20 cellular contexts compared by ENCODE assay signal in the genomic region with DNA sequence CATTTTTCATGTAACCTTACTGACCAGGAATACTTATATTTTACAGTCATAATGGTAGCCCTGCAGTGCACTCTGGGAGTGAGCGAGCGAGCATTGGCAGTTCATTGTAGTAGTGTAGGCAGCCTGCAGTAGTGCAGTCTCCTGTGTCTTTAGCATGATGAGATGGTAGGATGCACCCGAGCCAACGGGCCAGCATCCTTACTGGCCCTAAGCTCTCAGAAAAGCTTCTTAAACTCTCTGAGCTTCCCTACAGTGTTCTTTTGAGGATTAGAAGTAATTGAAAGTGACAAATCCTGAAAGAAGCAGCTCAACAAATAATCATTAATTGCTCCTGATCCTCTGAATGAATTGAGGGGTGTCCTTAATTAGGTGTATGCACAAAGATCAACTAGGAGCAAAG. TPM values are rescaled to one million over a fixed set of nuclear protein-coding genes. Genes with fewer than 3 reads are reported as not detected.
A peak's percentile ranks its signal among the peaks of the same experiment; 100 is the strongest.
DNase-seq lines count a peak whose midpoint lies in the region; ATAC-seq, FAIRE-seq and TF ChIP-seq lines count a peak whose summit lies in the region.
"Had no signal": no experiment of that assay in that cellular context is flagged by ENCODE, and none has a peak within 500 bp of the region (broad histone marks: within the 10 kb centered on the region; RNA-seq: fewer than 3 reads in every experiment).

No MANE protein-coding gene starts in this region.

- H3K4me2 ChIP-seq in A549 (no peak overlapping the region; the same call in 2 of the 3 replicates), neural progenitor cell (peak overlapping the region; percentile 26)
- H3K4me2 ChIP-seq: BLaER1 had no signal

- H3K9me3 ChIP-seq in A549 (no peaks in the 10 kb centered on the region), T-helper 17 cell (ENCODE audit: control insufficient read depth, low read length, poor library complexity, severe bottlenecking) (no peaks in the 10 kb centered on the region), neural progenitor cell (ENCODE audit: low read depth) (no peaks in the 10 kb centered on the region)
- H3K9me3 ChIP-seq: SJSA1 had no signal

- H3K4me3 ChIP-seq in A549 (no peak overlapping the region), neural progenitor cell (no peak overlapping the region)
- H3K4me3 ChIP-seq: BLaER1, SJSA1 had no signal

- H3K4me1 ChIP-seq in A549 = peaks cover 23% of the 10 kb centered on the region
- peaks cover 29% of the 10 kb centered on the region for H3K4me1 ChIP-seq in neural progenitor cell
- H3K4me1 ChIP-seq: SJSA1 had no signal

- H3K4me3 Mint-ChIP-seq in IgD-negative memory B cell (no peak overlapping the region), T-helper 17 cell (no peak overlapping the region), neural progenitor cell (no peak overlapping the region)
- H3K4me3 Mint-ChIP-seq: CD8-positive, alpha-beta T cell had no signal

- H3K9me3 Mint-ChIP-seq in IgD-negative memory B cell = no peaks in the 10 kb centered on the region
- H3K9me3 Mint-ChIP-seq in neural progenitor cell = no peaks in the 10 kb centered on the region
- H3K9me3 Mint-ChIP-seq: CD8-positive, alpha-beta T cell had no signal

- H3K27ac Mint-ChIP-seq in IgD-negative memory B cell = peak overlapping the region in 2 of 3 donors; percentile 23 to 53
- peak overlapping the region; percentile 14 for H3K27ac Mint-ChIP-seq in T-helper 17 cell
- H3K27ac Mint-ChIP-seq in neural progenitor cell = no peak overlapping the region
- H3K27ac Mint-ChIP-seq: CD8-positive, alpha-beta T cell had no signal

- no peak overlapping the region for H2AFZ ChIP-seq in neural progenitor cell (replicated peaks)

- H3K79me2 ChIP-seq in neural progenitor cell (ENCODE audit: low read depth) = no peaks in the 10 kb centered on the region

- H3K27me3 Mint-ChIP-seq in IgD-negative memory B cell (no peaks in the 10 kb centered on the region), T-helper 17 cell (no peaks in the 10 kb centered on the region), neural progenitor cell (ENCODE audit: insufficient read depth, low read depth) (peaks cover 5% of the 10 kb centered on the region)

- H3K9ac ChIP-seq in neural progenitor cell = no peak overlapping the region
- H3K9ac ChIP-seq: BLaER1 had no signal

- H3K36me3 ChIP-seq in neural progenitor cell = no peaks in the 10 kb centered on the region

- H3K4me1 Mint-ChIP-seq in IgD-negative memory B cell (peaks cover 6 to 8% (median 7%) of the 10 kb centered on the region in 3 donors), T-helper 17 cell (peaks cover 18% of the 10 kb centered on the region), neural progenitor cell (peaks cover 26% of the 10 kb centered on the region)

- no peak for TF ChIP-seq RAD21 in A549 (conservative IDR thresholded peaks at IDR 0.05 in 1 of 2, IDR thresholded peaks at IDR 0.05 in 1 of 2)

- 91% methylated on average over 4 of the region's 4 CpGs for WGBS in A549 (ENCODE audit: missing lambda C conversion rate)

- TF ChIP-seq CTCF in A549 (IDR thresholded peaks at IDR 0.05) (no peak), neural progenitor cell (IDR thresholded peaks at IDR 0.05) (no peak)

- no peak for TF ChIP-seq POLR2A in A549 (IDR thresholded peaks at IDR 0.05; ENCODE audit: low read length)

- no peaks in the 10 kb centered on the region for H3K27me3 ChIP-seq in neural progenitor cell
- H3K27me3 ChIP-seq: BLaER1, SJSA1 had no signal

- POLR2A ChIA-PET in A549 (lab: Yijun Ruan, JAX) = interaction anchor here (0.6 kb wide), 1 partner anchor 68 kb away, joined by 6 read pairs; no protein-coding TSS in a partner anchor

- H4K20me1 ChIP-seq in neural progenitor cell (ENCODE audit: low read depth) = no peaks in the 10 kb centered on the region
- H4K20me1 ChIP-seq: BLaER1 had no signal

- ATAC-seq in A549 (peak; percentile 52 to 59; a peak in 3 of 6 replicates), T-helper 17 cell (no peak), GM18873 (IDR thresholded peaks at IDR 0.05; ENCODE audit: low FRiP score, unreplicated experiment) (no peak), HG03108 (IDR thresholded peaks at IDR 0.05; ENCODE audit: unreplicated experiment) (no peak)
- ATAC-seq: CD8-positive, alpha-beta T cell had no signal

- H3K36me3 Mint-ChIP-seq in IgD-negative memory B cell = peaks cover 12% of the 10 kb centered on the region
- H3K36me3 Mint-ChIP-seq in T-helper 17 cell (ENCODE audit: low read depth) = peaks cover 15% of the 10 kb centered on the region
- H3K36me3 Mint-ChIP-seq in neural progenitor cell = peaks cover 23% of the 10 kb centered on the region

- peaks cover 18% of the 10 kb centered on the region for H3F3A ChIP-seq in neural progenitor cell (ENCODE audit: low read depth)

- H3K27ac ChIP-seq in A549 (0 out of 6 replicates have a peak overlapping the region, but pooled peaks of 1 of the 2 experiments have one; percentile 13), neural progenitor cell (peak overlapping the region; percentile 85)
- H3K27ac ChIP-seq: BLaER1, SJSA1 had no signal

- DNase-seq in A549 (ENCODE audit: low read depth in 1 of 2, low spot score in 1 of 2) = no peak
- DNase-seq in T-helper 17 cell = no peak
- peak; percentile 92 for DNase-seq in neural progenitor cell (ENCODE audit: low spot score)
- DNase-seq in NCI-H226 = no peak
- DNase-seq in hepatic stellate cell (ENCODE audit: low spot score) = no peak
- DNase-seq: 8988T; CD8-positive, alpha-beta T cell; DMS79 treated with DMSO at 0.1 percent for 48 hours; GOT3; NCI-H1105; NCI-H1694 treated with DMSO at 0.1 percent for 48 hours; NCI-H2107; NCI-H2227 treated with DMSO at 0.1 percent for 48 hours; NCI-H524 treated with DMSO at 0.1 percent for 48 hours; PC-3 had no signal

- TF ChIP-seq EP300 in A549 (IDR thresholded peaks at IDR 0.05) = no peak

- no peak for FAIRE-seq in A549 (lab: Jason Lieb, UNC)

- CTCF ChIA-PET in A549 (lab: Yijun Ruan, JAX) = interaction anchor here (1.1 to 19.7 kb wide), 3 partner anchors 13 to 222 kb away, joined by 3 to 319 read pairs (median 6); no protein-coding TSS in a partner anchor

TF ChIP-seq in A549, 52 proteins besides CTCF, POLR2A, EP300 and RAD21:
- no peak for TF ChIP-seq HEYL (CRISPR knock-in tag; IDR thresholded peaks at IDR 0.05)
- TF ChIP-seq, protein P1, sequence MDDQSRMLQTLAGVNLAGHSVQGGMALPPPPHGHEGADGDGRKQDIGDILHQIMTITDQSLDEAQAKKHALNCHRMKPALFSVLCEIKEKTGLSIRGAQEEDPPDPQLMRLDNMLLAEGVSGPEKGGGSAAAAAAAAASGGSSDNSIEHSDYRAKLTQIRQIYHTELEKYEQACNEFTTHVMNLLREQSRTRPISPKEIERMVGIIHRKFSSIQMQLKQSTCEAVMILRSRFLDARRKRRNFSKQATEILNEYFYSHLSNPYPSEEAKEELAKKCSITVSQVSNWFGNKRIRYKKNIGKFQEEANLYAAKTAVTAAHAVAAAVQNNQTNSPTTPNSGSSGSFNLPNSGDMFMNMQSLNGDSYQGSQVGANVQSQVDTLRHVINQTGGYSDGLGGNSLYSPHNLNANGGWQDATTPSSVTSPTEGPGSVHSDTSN (IDR thresholded peaks at IDR 0.05) = no peak
- no peak for TF ChIP-seq HOXB13 (CRISPR knock-in tag; IDR thresholded peaks at IDR 0.05; ENCODE audit: low read depth)
- TF ChIP-seq RNF2 (IDR thresholded peaks at IDR 0.05; ENCODE audit: borderline replicate concordance, low read depth) = no peak
- TF ChIP-seq KDM1A (IDR thresholded peaks at IDR 0.05; ENCODE audit: low read depth) = no peak
- TF ChIP-seq JUN (IDR thresholded peaks at IDR 0.05) = no peak
- no peak for TF ChIP-seq ESRRA (IDR thresholded peaks at IDR 0.05; ENCODE audit: borderline replicate concordance, low read length)
- no peak for TF ChIP-seq SREBF2 (IDR thresholded peaks at IDR 0.05)
- no peak for TF ChIP-seq ZNF302 (CRISPR knock-in tag; IDR thresholded peaks at IDR 0.05)
- TF ChIP-seq EHF (CRISPR knock-in tag; IDR thresholded peaks at IDR 0.05) = no peak
- TF ChIP-seq SMC3 (IDR thresholded peaks at IDR 0.05) = no peak
- TF ChIP-seq NPAS2 (CRISPR knock-in tag; IDR thresholded peaks at IDR 0.05; ENCODE audit: borderline replicate concordance) = no peak
- TF ChIP-seq CBX2 (IDR thresholded peaks at IDR 0.05; ENCODE audit: borderline replicate concordance, low read depth) = no peak
- TF ChIP-seq PHF8 (IDR thresholded peaks at IDR 0.05; ENCODE audit: borderline replicate concordance, low read depth) = no peak
- no peak for TF ChIP-seq HOXA7 (CRISPR knock-in tag; IDR thresholded peaks at IDR 0.05)
- no peak for TF ChIP-seq MYC (IDR thresholded peaks at IDR 0.05; ENCODE audit: borderline replicate concordance, low read length)
- TF ChIP-seq KDM5A (IDR thresholded peaks at IDR 0.05) = no peak
- no peak for TF ChIP-seq FOSB (CRISPR knock-in tag; IDR thresholded peaks at IDR 0.05)
- TF ChIP-seq, protein P2, sequence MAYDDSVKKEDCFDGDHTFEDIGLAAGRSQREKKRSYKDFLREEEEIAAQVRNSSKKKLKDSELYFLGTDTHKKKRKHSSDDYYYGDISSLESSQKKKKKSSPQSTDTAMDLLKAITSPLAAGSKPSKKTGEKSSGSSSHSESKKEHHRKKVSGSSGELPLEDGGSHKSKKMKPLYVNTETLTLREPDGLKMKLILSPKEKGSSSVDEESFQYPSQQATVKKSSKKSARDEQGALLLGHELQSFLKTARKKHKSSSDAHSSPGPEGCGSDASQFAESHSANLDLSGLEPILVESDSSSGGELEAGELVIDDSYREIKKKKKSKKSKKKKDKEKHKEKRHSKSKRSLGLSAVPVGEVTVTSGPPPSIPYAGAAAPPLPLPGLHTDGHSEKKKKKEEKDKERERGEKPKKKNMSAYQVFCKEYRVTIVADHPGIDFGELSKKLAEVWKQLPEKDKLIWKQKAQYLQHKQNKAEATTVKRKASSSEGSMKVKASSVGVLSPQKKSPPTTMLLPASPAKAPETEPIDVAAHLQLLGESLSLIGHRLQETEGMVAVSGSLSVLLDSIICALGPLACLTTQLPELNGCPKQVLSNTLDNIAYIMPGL (CRISPR knock-in tag; IDR thresholded peaks at IDR 0.05; ENCODE audit: borderline replicate concordance) = no peak
- TF ChIP-seq HDAC2 (IDR thresholded peaks at IDR 0.05) = no peak
TF ChIP-seq in A549: peak in this region for 0.

RNA-seq across cellular contexts. Expression of a gene that starts 20.9 kb away (rescaled TPM):
- polyA plus RNA-seq in A549 (2011; rRNA removed) = 5.0 and 7.4 TPM in 2 replicates
- polyA plus RNA-seq in A549 (2012; cell fraction: cytosol; rRNA removed) = 3.1 and 4.3 TPM in 2 replicates
- 18.0 and 20.7 TPM in 2 replicates for polyA plus RNA-seq in A549 (2012; cell fraction: nucleus; rRNA removed)
- 7.9 to 9.5 TPM (median 7.9 TPM) in 3 replicates for polyA plus RNA-seq in A549 (2017; fragmentation: RNase III; extraction: RNeasy Plus Mini Kit Qiagen cat#74134 plus additional on column Dnase treatment)
- polyA minus RNA-seq in A549 (2011; rRNA and poly(A)+ RNA removed) = 10.9 and 20.7 TPM in 2 replicates
- polyA plus RNA-seq in IgD-negative memory B cell = 13.2 TPM
- total RNA-seq in T-helper 17 cell = 10 to 100 TPM; 42.4 to 44.8 TPM
- total RNA-seq in neural progenitor cell (ENCODE audit: low replicate concordance) = 4.1 and 6.3 TPM in 2 replicates

Comparison
In these comparisons a context has a peak if more than half of its experiments do, and no peak if none do; other contexts are left out.
1. ATAC-seq: peak in A549 (2 of 2); none in T-helper 17 cell (single experiment), GM18873 (single experiment) and HG03108 (single experiment).